8 cellular contexts compared by ENCODE assay signal in the genomic region with DNA sequence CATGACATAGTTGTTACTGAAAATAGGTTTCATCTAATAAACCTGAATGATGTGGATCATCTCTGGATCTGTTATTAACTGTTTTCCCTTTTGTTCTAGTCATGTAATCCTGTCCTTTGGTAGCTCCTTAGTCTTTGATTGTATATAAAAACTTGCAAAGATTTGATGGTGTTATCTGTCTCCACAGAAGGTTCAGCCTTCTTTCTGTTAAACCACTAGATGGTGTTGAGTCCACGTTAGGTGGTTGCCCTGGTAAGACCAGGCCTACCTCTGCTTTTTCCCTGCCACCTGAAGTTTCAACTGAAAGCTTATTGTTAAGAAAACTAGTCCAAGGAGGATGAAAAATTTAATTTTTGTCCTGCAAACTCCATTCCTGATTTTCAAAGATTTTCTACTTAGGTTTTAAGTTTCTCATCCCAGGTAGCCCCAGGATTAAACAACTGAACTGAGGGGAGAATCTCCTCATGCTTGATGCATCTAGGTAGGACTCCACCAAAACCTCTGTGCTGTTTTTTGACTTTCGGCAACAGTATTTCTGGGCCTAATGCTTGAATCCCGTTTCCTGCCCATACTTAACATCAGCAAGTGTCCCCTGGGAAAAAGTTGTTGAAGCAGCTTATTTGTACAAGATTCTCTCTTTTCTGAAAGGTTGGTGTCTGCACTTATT.
DNase-seq lines count a peak whose midpoint lies in the region; ATAC-seq, FAIRE-seq and TF ChIP-seq lines count a peak whose summit lies in the region.

No MANE protein-coding gene starts in this region.

- intact Hi-C loops in activated CD4-positive, alpha-beta T cell treated with anti-CD3 and anti-CD28 coated beads, Interleukin-2, amount 10 ng/mL, durations not matched to agents 24 days and 14 days (cut with micrococcal nuclease): loop anchor here (5.0 kb wide), 1 partner anchor 67 kb away; the partner anchor contains the start of gene RICTOR

- peaks cover 8% of the 10 kb centered on the region for H3K9me3 Mint-ChIP-seq in activated naive CD8-positive, alpha-beta T cell treated with anti-CD3 and anti-CD28 coated beads, Interleukin-2, amount 10 ng/mL, durations not matched to agents 7 days and 5 days
- peaks cover 6% of the 10 kb centered on the region for H3K9me3 Mint-ChIP-seq in activated naive CD8-positive, alpha-beta T cell treated with anti-CD3 and anti-CD28 coated beads for 36 hours
- H3K9me3 Mint-ChIP-seq in activated CD4-positive, alpha-beta T cell treated with anti-CD3 and anti-CD28 coated beads, Interleukin-2, amount 10 ng/mL, durations not matched to agents 24 days and 14 days: peaks cover 6% of the 10 kb centered on the region

- no peaks in the 10 kb centered on the region for H3K4me1 ChIP-seq in SK-N-SH (ENCODE audit: control insufficient read depth in 1 of 2, insufficient read depth in 2 of 2, low read depth in 1 of 2, low read length in 1 of 2)
- H3K4me1 ChIP-seq in small intestine (ENCODE audit: control insufficient read depth in 2 of 2, insufficient read depth in 1 of 2, low read depth in 1 of 2, low read length in 1 of 2): no peaks in the 10 kb centered on the region

- H3K27ac ChIP-seq in SK-N-SH (ENCODE audit: low read depth in 2 of 2, low read length in 1 of 2): no peak overlapping the region
- no peak overlapping the region for H3K27ac ChIP-seq in small intestine (ENCODE audit: low read depth in 1 of 2, low read length in 1 of 2)

- no peak overlapping the region for H3K4me3 Mint-ChIP-seq in activated naive CD8-positive, alpha-beta T cell treated with anti-CD3 and anti-CD28 coated beads, Interleukin-2, amount 10 ng/mL, durations not matched to agents 7 days and 5 days
- no peak overlapping the region for H3K4me3 Mint-ChIP-seq in activated naive CD8-positive, alpha-beta T cell treated with anti-CD3 and anti-CD28 coated beads for 36 hours
- H3K4me3 Mint-ChIP-seq in activated CD4-positive, alpha-beta T cell treated with anti-CD3 and anti-CD28 coated beads, Interleukin-2, amount 10 ng/mL, durations not matched to agents 24 days and 14 days: no peak overlapping the region

- H3K4me1 Mint-ChIP-seq in activated naive CD8-positive, alpha-beta T cell treated with anti-CD3 and anti-CD28 coated beads, Interleukin-2, amount 10 ng/mL, durations not matched to agents 7 days and 5 days: peaks cover 9% of the 10 kb centered on the region
- H3K4me1 Mint-ChIP-seq in activated naive CD8-positive, alpha-beta T cell treated with anti-CD3 and anti-CD28 coated beads for 36 hours: peaks cover 34% of the 10 kb centered on the region
- H3K4me1 Mint-ChIP-seq in activated CD4-positive, alpha-beta T cell treated with anti-CD3 and anti-CD28 coated beads, Interleukin-2, amount 10 ng/mL, durations not matched to agents 24 days and 14 days: peaks cover 15% of the 10 kb centered on the region

- no peak for TF ChIP-seq POLR2A in GM12892 (IDR thresholded peaks at IDR 0.05; ENCODE audit: low read depth, low read length)

- H3K9me2 ChIP-seq in SK-N-SH: no peaks in the 10 kb centered on the region

- H3K27ac Mint-ChIP-seq in activated naive CD8-positive, alpha-beta T cell treated with anti-CD3 and anti-CD28 coated beads, Interleukin-2, amount 10 ng/mL, durations not matched to agents 7 days and 5 days: no peak overlapping the region
- no peak overlapping the region for H3K27ac Mint-ChIP-seq in activated naive CD8-positive, alpha-beta T cell treated with anti-CD3 and anti-CD28 coated beads for 36 hours
- no peak overlapping the region for H3K27ac Mint-ChIP-seq in activated CD4-positive, alpha-beta T cell treated with anti-CD3 and anti-CD28 coated beads, Interleukin-2, amount 10 ng/mL, durations not matched to agents 24 days and 14 days

- H3K36me3 Mint-ChIP-seq in activated naive CD8-positive, alpha-beta T cell treated with anti-CD3 and anti-CD28 coated beads, Interleukin-2, amount 10 ng/mL, durations not matched to agents 7 days and 5 days: peaks cover 21% of the 10 kb centered on the region
- peaks cover 13% of the 10 kb centered on the region for H3K36me3 Mint-ChIP-seq in activated naive CD8-positive, alpha-beta T cell treated with anti-CD3 and anti-CD28 coated beads for 36 hours
- H3K36me3 Mint-ChIP-seq in activated CD4-positive, alpha-beta T cell treated with anti-CD3 and anti-CD28 coated beads, Interleukin-2, amount 10 ng/mL, durations not matched to agents 24 days and 14 days (ENCODE audit: low read depth): peaks cover 21% of the 10 kb centered on the region

- H3K27me3 ChIP-seq in SK-N-SH (ENCODE audit: insufficient read depth) (no peaks in the 10 kb centered on the region), small intestine (ENCODE audit: control insufficient read depth in 2 of 2, insufficient read depth in 2 of 2, low read length in 2 of 2) (no peaks in the 10 kb centered on the region)

- no peaks in the 10 kb centered on the region for H3K9me3 ChIP-seq in SK-N-SH
- H3K9me3 ChIP-seq in small intestine (ENCODE audit: control insufficient read depth, low read depth): no peaks in the 10 kb centered on the region

- no peaks in the 10 kb centered on the region for H3K79me2 ChIP-seq in SK-N-SH (ENCODE audit: insufficient read depth)

- CTCF ChIA-PET in SK-N-SH (lab: Yijun Ruan, JAX): interaction anchor here (1.2 to 1.5 kb wide), 2 partner anchors 10 to 75 kb away, joined by 3 to 5 read pairs; no protein-coding TSS in a partner anchor

- no peaks in the 10 kb centered on the region for H3K27me3 Mint-ChIP-seq in activated naive CD8-positive, alpha-beta T cell treated with anti-CD3 and anti-CD28 coated beads, Interleukin-2, amount 10 ng/mL, durations not matched to agents 7 days and 5 days
- H3K27me3 Mint-ChIP-seq in activated naive CD8-positive, alpha-beta T cell treated with anti-CD3 and anti-CD28 coated beads for 36 hours: no peaks in the 10 kb centered on the region
- H3K27me3 Mint-ChIP-seq in activated CD4-positive, alpha-beta T cell treated with anti-CD3 and anti-CD28 coated beads, Interleukin-2, amount 10 ng/mL, durations not matched to agents 24 days and 14 days: no peaks in the 10 kb centered on the region

- H3F3A ChIP-seq in SK-N-SH (replicated peaks; ENCODE audit: insufficient read depth): peaks cover 3% of the 10 kb centered on the region

- peak; percentile 45 for ATAC-seq in activated naive CD8-positive, alpha-beta T cell treated with anti-CD3 and anti-CD28 coated beads, Interleukin-2, amount 10 ng/mL, durations not matched to agents 7 days and 5 days (ENCODE audit: low read depth)

- H3K9ac ChIP-seq in SK-N-SH: no peak overlapping the region

- peak; percentile 23; the same call in 1 of the 2 replicates for TF ChIP-seq RAD21 in SK-N-SH (IDR thresholded peaks at IDR 0.05; ENCODE audit: low read length)

- TF ChIP-seq CTCF in SK-N-SH (IDR thresholded peaks at IDR 0.05) (0 out of 2 replicates have a peak, but pooled peaks have one; percentile 20), fibroblast of mammary gland (conservative IDR thresholded peaks at IDR 0.05; ENCODE audit: control insufficient read depth, insufficient read depth, low read depth, low read length) (peak; percentile 42)

- no peak for DNase-seq in activated naive CD8-positive, alpha-beta T cell treated with anti-CD3 and anti-CD28 coated beads, Interleukin-2, amount 10 ng/mL, durations not matched to agents 7 days and 5 days
- no peak for DNase-seq in activated naive CD8-positive, alpha-beta T cell treated with anti-CD3 and anti-CD28 coated beads for 36 hours
- DNase-seq in SK-N-SH (no peak), fibroblast of mammary gland (ENCODE audit: low read depth) (peak; percentile 35), small intestine (peak; percentile 12), occipital lobe (lab: John Stamatoyannopoulos, UW) (no peak), GM12892 (ENCODE audit: insufficient read length) (no peak)
- no peak for DNase-seq in activated CD4-positive, alpha-beta T cell treated with anti-CD3 and anti-CD28 coated beads, Interleukin-2, amount 10 ng/mL, durations not matched to agents 24 days and 14 days

- FAIRE-seq in small intestine (lab: Jason Lieb, UNC) (no peak), GM12892 (lab: Jason Lieb, UNC) (no peak)

- 92% methylated on average over 3 of the region's 3 CpGs for WGBS in SK-N-SH (ENCODE audit: low lambda C conversion rate)
- WGBS in small intestine, 3 donors: 63 to 73% (median 69%) methylated on average over 3 of the region's 3 CpGs

- H2AFZ ChIP-seq in SK-N-SH (ENCODE audit: low read depth): no peak overlapping the region

- no peak overlapping the region for H3K4me2 ChIP-seq in SK-N-SH

- H4K20me1 ChIP-seq in SK-N-SH (ENCODE audit: insufficient read depth): no peaks in the 10 kb centered on the region

- no peak overlapping the region for H3K4me3 ChIP-seq in SK-N-SH (ENCODE audit: low read depth in 2 of 2, low read length in 1 of 2)
- H3K4me3 ChIP-seq in fibroblast of mammary gland (ENCODE audit: control insufficient read depth, low read depth, low read length): no peak overlapping the region
- no peak overlapping the region for H3K4me3 ChIP-seq in small intestine (ENCODE audit: low read depth in 1 of 2, low read length in 2 of 2)

- peaks cover 0 to 13% of the 10 kb centered on the region in 2 experiments for H3K36me3 ChIP-seq in SK-N-SH (replicated peaks in 1 of 2; ENCODE audit: control insufficient read depth in 1 of 2, insufficient read depth in 2 of 2, low read length in 1 of 2)
- peaks cover 0 to 2% of the 10 kb centered on the region in 2 donors for H3K36me3 ChIP-seq in small intestine (ENCODE audit: control insufficient read depth in 2 of 2, insufficient read depth in 2 of 2, low read length in 2 of 2)

- POLR2A ChIA-PET in activated naive CD8-positive, alpha-beta T cell treated with anti-CD3 and anti-CD28 coated beads, Interleukin-2, amount 10 ng/mL, durations not matched to agents 7 days and 5 days (lab: Charles Lee): no interaction called here
- POLR2A ChIA-PET in SK-N-SH (lab: Yijun Ruan, JAX): interaction anchor here (0.6 kb wide), 1 partner anchor 66 kb away, joined by 3 read pairs; no protein-coding TSS in a partner anchor

- no peak for TF ChIP-seq EP300 in SK-N-SH (IDR thresholded peaks at IDR 0.05; ENCODE audit: borderline replicate concordance in 1 of 2, low read depth in 1 of 2, low read length in 1 of 2)

TF ChIP-seq in SK-N-SH, 30 proteins besides CTCF, POLR2A, EP300 and RAD21 (continues in another document):
- TF ChIP-seq FOXJ3 (CRISPR knock-in tag; IDR thresholded peaks at IDR 0.05): no peak
- TF ChIP-seq, protein P1, sequence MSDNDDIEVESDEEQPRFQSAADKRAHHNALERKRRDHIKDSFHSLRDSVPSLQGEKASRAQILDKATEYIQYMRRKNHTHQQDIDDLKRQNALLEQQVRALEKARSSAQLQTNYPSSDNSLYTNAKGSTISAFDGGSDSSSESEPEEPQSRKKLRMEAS (IDR thresholded peaks at IDR 0.05; ENCODE audit: low read depth): no peak
- TF ChIP-seq NFIC (IDR thresholded peaks at IDR 0.05; ENCODE audit: borderline replicate concordance): no peak
- no peak for TF ChIP-seq TEAD4 (IDR thresholded peaks at IDR 0.05; ENCODE audit: borderline replicate concordance, insufficient read depth)
- no peak for TF ChIP-seq RCOR1 (IDR thresholded peaks at IDR 0.05; ENCODE audit: low read length)

Comparison
In these comparisons a context has a peak if more than half of its experiments do, and no peak if none do; other contexts are left out.
1. DNase-seq: peak in fibroblast of mammary gland (single experiment) and small intestine (single experiment); none in activated naive CD8-positive, alpha-beta T cell treated with anti-CD3 and anti-CD28 coated beads, Interleukin-2, amount 10 ng/mL, durations not matched to agents 7 days and 5 days (single experiment), activated naive CD8-positive, alpha-beta T cell treated with anti-CD3 and anti-CD28 coated beads for 36 hours (single experiment), SK-N-SH (single experiment), occipital lobe (single experiment), GM12892 (single experiment) and activated CD4-positive, alpha-beta T cell treated with anti-CD3 and anti-CD28 coated beads, Interleukin-2, amount 10 ng/mL, durations not matched to agents 24 days and 14 days (single experiment).